ENCODE assay signal across 22 cellular contexts in genomic region chr2:98747888-98748287, GRCh38. TPM values are rescaled to one million over a fixed set of nuclear protein-coding genes. Genes with fewer than 3 reads are reported as not detected.
DNase-seq lines count a peak whose midpoint lies in the region; ATAC-seq and TF ChIP-seq lines count a peak whose summit lies in the region.
"Had no signal": no experiment of that assay in that cellular context is flagged by ENCODE, and none has a peak within 500 bp of the region (broad histone marks: within the 10 kb centered on the region; RNA-seq: fewer than 3 reads in every experiment).

No MANE protein-coding gene starts in this region.

- WGBS in mammary epithelial cell (ENCODE audit: low coverage, missing lambda C conversion rate), result 37% methylated on average over 8 of the region's 8 CpGs

- no peak overlapping the region for H3K9ac ChIP-seq in mammary epithelial cell (ENCODE audit: insufficient read depth, low read length)

- H3K9me3 Mint-ChIP-seq in MCF 10A (ENCODE audit: unreplicated experiment) (no peaks in the 10 kb centered on the region), IgD-negative memory B cell (peaks cover 0 to 9% (median 0%) of the 10 kb centered on the region in 3 donors)
- no peaks in the 10 kb centered on the region for H3K9me3 Mint-ChIP-seq in activated T-helper 17 cell treated with anti-CD3 and anti-CD28 coated beads, Interleukin-2, amount 50 U/mL, for 72 hours
- H3K9me3 Mint-ChIP-seq in stimulated activated naive CD8-positive, alpha-beta T cell treated with anti-CD3 and anti-CD28 coated beads, Interleukin-15, Interleukin-2, amounts not matched to agents 100 ng/mL and 50 ng/mL, for 24 hours, result no peaks in the 10 kb centered on the region

- H3K9me3 ChIP-seq in mammary epithelial cell (replicated peaks; ENCODE audit: insufficient read depth, low read length), result no peaks in the 10 kb centered on the region
- H3K9me3 ChIP-seq: pancreas, SJSA1, uterus had no signal

- H3K27me3 Mint-ChIP-seq in MCF 10A (ENCODE audit: insufficient read depth, unreplicated experiment), result no peaks in the 10 kb centered on the region
- H3K27me3 Mint-ChIP-seq in IgD-negative memory B cell, result no peaks in the 10 kb centered on the region
- H3K27me3 Mint-ChIP-seq in activated T-helper 17 cell treated with anti-CD3 and anti-CD28 coated beads, Interleukin-2, amount 50 U/mL, for 72 hours, result no peaks in the 10 kb centered on the region
- no peaks in the 10 kb centered on the region for H3K27me3 Mint-ChIP-seq in stimulated activated naive CD8-positive, alpha-beta T cell treated with anti-CD3 and anti-CD28 coated beads, Interleukin-15, Interleukin-2, amounts not matched to agents 100 ng/mL and 50 ng/mL, for 24 hours
- H3K27me3 Mint-ChIP-seq: activated naive CD8-positive, alpha-beta T cell; naive thymus-derived CD8-positive, alpha-beta T cell had no signal

- H3K4me1 ChIP-seq in mammary epithelial cell (ENCODE audit: insufficient read depth, low read length), result peaks cover 12% of the 10 kb centered on the region
- H3K4me1 ChIP-seq: SJSA1, uterus had no signal

- CTCF ChIA-PET in mammary epithelial cell (lab: Charles Lee; ENCODE audit: low non-redundant PET) (interaction anchor here (0.6 kb wide), 1 partner anchor 99 kb away, joined by 5 read pairs; no protein-coding TSS in a partner anchor), MCF 10A (lab: Yijun Ruan, JAX) (interaction anchor here (0.6 to 0.7 kb wide), 2 partner anchors 13 to 733 kb away, joined by 3 read pairs; no protein-coding TSS in a partner anchor)

- POLR2A ChIA-PET in MCF 10A (lab: Yijun Ruan, JAX), result interaction anchor here (1.0 kb wide), 1 partner anchor 19 kb away, joined by 3 read pairs; no protein-coding TSS in a partner anchor

- BruUV-seq in mammary epithelial cell (replicated peaks; lab: Mats Ljungman, UMichigan) (no TSS peak), MCF 10A (replicated peaks; lab: Mats Ljungman, UMichigan) (no TSS peak)

- H3K36me3 Mint-ChIP-seq in MCF 10A (ENCODE audit: insufficient read depth, unreplicated experiment), result no peaks in the 10 kb centered on the region
- H3K36me3 Mint-ChIP-seq in IgD-negative memory B cell, result peaks cover 2% of the 10 kb centered on the region
- H3K36me3 Mint-ChIP-seq in activated T-helper 17 cell treated with anti-CD3 and anti-CD28 coated beads, Interleukin-2, amount 50 U/mL, for 72 hours (ENCODE audit: low read depth), result no peaks in the 10 kb centered on the region
- no peaks in the 10 kb centered on the region for H3K36me3 Mint-ChIP-seq in stimulated activated naive CD8-positive, alpha-beta T cell treated with anti-CD3 and anti-CD28 coated beads, Interleukin-15, Interleukin-2, amounts not matched to agents 100 ng/mL and 50 ng/mL, for 24 hours (ENCODE audit: low read depth)
- H3K36me3 Mint-ChIP-seq: activated naive CD8-positive, alpha-beta T cell had no signal

- peaks cover 8% of the 10 kb centered on the region for H3K4me1 Mint-ChIP-seq in MCF 10A (ENCODE audit: insufficient read depth, unreplicated experiment)
- H3K4me1 Mint-ChIP-seq in IgD-negative memory B cell, result peaks cover 14 to 28% (median 21%) of the 10 kb centered on the region in 3 donors
- H3K4me1 Mint-ChIP-seq in activated T-helper 17 cell treated with anti-CD3 and anti-CD28 coated beads, Interleukin-2, amount 50 U/mL, for 72 hours, result peaks cover 19% of the 10 kb centered on the region
- H3K4me1 Mint-ChIP-seq in stimulated activated naive CD8-positive, alpha-beta T cell treated with anti-CD3 and anti-CD28 coated beads, Interleukin-15, Interleukin-2, amounts not matched to agents 100 ng/mL and 50 ng/mL, for 24 hours (ENCODE audit: low read depth), result peaks cover 44% of the 10 kb centered on the region

- H3K27ac ChIP-seq in mammary epithelial cell (ENCODE audit: insufficient read depth, low read depth, low read length), result no peak overlapping the region
- H3K27ac ChIP-seq: pancreas, SJSA1, uterus had no signal

- H3K36me3 ChIP-seq in mammary epithelial cell (ENCODE audit: insufficient read depth, low read length), result no peaks in the 10 kb centered on the region
- H3K36me3 ChIP-seq: pancreas, SJSA1, uterus had no signal

- in situ Hi-C loops in mammary epithelial cell (cut with MboI; ENCODE audit: low sequenced_read_pairs in 2 of 2), result no loop called here

- ATAC-seq in activated T-helper 17 cell treated with anti-CD3 and anti-CD28 coated beads, Interleukin-2, amount 50 U/mL, for 72 hours (replicated peaks), result no peak
- ATAC-seq in HG02840 (IDR thresholded peaks at IDR 0.05; ENCODE audit: low FRiP score, unreplicated experiment) (no peak), GM21737 (IDR thresholded peaks at IDR 0.05; ENCODE audit: unreplicated experiment) (no peak)
- ATAC-seq: left colon; naive thymus-derived CD8-positive, alpha-beta T cell had no signal

- no peak for TF ChIP-seq CTCF in mammary epithelial cell (conservative IDR thresholded peaks at IDR 0.05 in 1 of 2, IDR thresholded peaks at IDR 0.05 in 1 of 2; ENCODE audit: extremely low read depth in 1 of 2, insufficient read depth in 1 of 2, low read depth in 1 of 2, low read length in 2 of 2)
- no peak for TF ChIP-seq CTCF in MCF 10A (IDR thresholded peaks at IDR 0.05; ENCODE audit: unreplicated experiment)

- H3K4me2 ChIP-seq in mammary epithelial cell (ENCODE audit: insufficient read depth, low read depth, low read length), result peak overlapping the region; percentile 32

- DNase-seq in mammary epithelial cell, result no peak
- DNase-seq in MCF 10A (ENCODE audit: unreplicated experiment), result no peak
- no peak for DNase-seq in hippocampal formation (lab: John Stamatoyannopoulos, UW)
- DNase-seq: activated CD4-positive, CD25-positive, alpha-beta regulatory T cell; activated CD8-positive, alpha-beta memory T cell treated with anti-CD3 and anti-CD28 coated beads for 24 hours; head of caudate nucleus; left colon; naive thymus-derived CD8-positive, alpha-beta T cell; NCI-H1105; NCI-H2107; NCI-H524 treated with DMSO at 0.1 percent for 48 hours; pancreas; stimulated activated CD4-positive, alpha-beta T cell treated with anti-CD3 and anti-CD28 coated beads, Interleukin-15, amount 100 ng/mL, for 24 hours; T-helper 9 cell; uterus had no signal

- H3K27ac Mint-ChIP-seq in MCF 10A (ENCODE audit: low read depth, unreplicated experiment), result no peak overlapping the region
- no peak overlapping the region for H3K27ac Mint-ChIP-seq in IgD-negative memory B cell
- H3K27ac Mint-ChIP-seq in activated T-helper 17 cell treated with anti-CD3 and anti-CD28 coated beads, Interleukin-2, amount 50 U/mL, for 72 hours, result peak overlapping the region; percentile 62
- peak overlapping the region; percentile 63 for H3K27ac Mint-ChIP-seq in stimulated activated naive CD8-positive, alpha-beta T cell treated with anti-CD3 and anti-CD28 coated beads, Interleukin-15, Interleukin-2, amounts not matched to agents 100 ng/mL and 50 ng/mL, for 24 hours
- H3K27ac Mint-ChIP-seq: activated naive CD8-positive, alpha-beta T cell had no signal

- H3K4me3 Mint-ChIP-seq in MCF 10A (ENCODE audit: unreplicated experiment) (no peak overlapping the region), IgD-negative memory B cell (peak overlapping the region in 3 of 4 donors; percentile 75 to 88 (median 87))
- H3K4me3 Mint-ChIP-seq in activated T-helper 17 cell treated with anti-CD3 and anti-CD28 coated beads, Interleukin-2, amount 50 U/mL, for 72 hours, result peak overlapping the region; percentile 68
- peak overlapping the region; percentile 2 for H3K4me3 Mint-ChIP-seq in stimulated activated naive CD8-positive, alpha-beta T cell treated with anti-CD3 and anti-CD28 coated beads, Interleukin-15, Interleukin-2, amounts not matched to agents 100 ng/mL and 50 ng/mL, for 24 hours
- H3K4me3 Mint-ChIP-seq: activated naive CD8-positive, alpha-beta T cell had no signal

- H3K79me2 ChIP-seq in mammary epithelial cell (ENCODE audit: insufficient read depth, low read length), result no peaks in the 10 kb centered on the region

- intact Hi-C loops in mammary epithelial cell (cut with micrococcal nuclease) (no loop called here), MCF 10A (cut with micrococcal nuclease) (no loop called here)

- H3K4me3 ChIP-seq in mammary epithelial cell (replicated peaks in 1 of 3; ENCODE audit: insufficient read depth in 1 of 3, low read depth in 2 of 3, low read length in 3 of 3), result no peak overlapping the region
- H3K4me3 ChIP-seq: pancreas, SJSA1, uterus had no signal

- H4K20me1 ChIP-seq in mammary epithelial cell (ENCODE audit: insufficient read depth, low read length), result no peaks in the 10 kb centered on the region

- dilution Hi-C loops in mammary epithelial cell (cut with HindIII; ENCODE audit: low sequenced_read_pairs), result no loop called here

- no peaks in the 10 kb centered on the region for H3K27me3 ChIP-seq in mammary epithelial cell (ENCODE audit: insufficient read depth, low read length)
- H3K27me3 ChIP-seq: pancreas, SJSA1, uterus had no signal

- H2AFZ ChIP-seq in mammary epithelial cell (ENCODE audit: low read depth, low read length), result peak overlapping the region; percentile 71

RNA-seq across cellular contexts. Expression of gene MGAT4A, which starts 17.0 kb away (rescaled TPM):
- total RNA-seq in mammary epithelial cell (1 to 10 TPM; 2.0 to 4.3 TPM), MCF 10A (2022) (3.7 and 4.6 TPM in 2 replicates)
- polyA plus RNA-seq in mammary epithelial cell (0.79 TPM), IgD-negative memory B cell (54.6 TPM)
- 2.3 TPM for polyA minus RNA-seq in mammary epithelial cell
- 10 to 100 TPM; 79.7 to 99.0 TPM for total RNA-seq in activated T-helper 17 cell treated with anti-CD3 and anti-CD28 coated beads, Interleukin-2, amount 50 U/mL, for 72 hours
- total RNA-seq: SJSA1 had no signal

Comparison
In these comparisons a context has a peak if more than half of its experiments do, and no peak if none do; other contexts are left out.
1. H3K27ac Mint-ChIP-seq: peak in activated T-helper 17 cell treated with anti-CD3 and anti-CD28 coated beads, Interleukin-2, amount 50 U/mL, for 72 hours (single experiment) and stimulated activated naive CD8-positive, alpha-beta T cell treated with anti-CD3 and anti-CD28 coated beads, Interleukin-15, Interleukin-2, amounts not matched to agents 100 ng/mL and 50 ng/mL, for 24 hours (single experiment); none in MCF 10A (single experiment) and IgD-negative memory B cell (0 of 3).
2. RNA of gene MGAT4A, which starts 17.0 kb away (total RNA-seq): 79.7 to 99.0 TPM in activated T-helper 17 cell treated with anti-CD3 and anti-CD28 coated beads, Interleukin-2, amount 50 U/mL, for 72 hours; 2.0 to 4.3 TPM in mammary epithelial cell and 3.7 to 4.6 TPM in MCF 10A; every median in the first group is over 10 times any median in the second.